In genomic region chr18:3412528-3412927, GRCh38 we compare ENCODE assay signal across 8 cellular contexts. TPM values are rescaled to one million over a fixed set of nuclear protein-coding genes. Genes with fewer than 3 reads are reported as not detected.
DNase-seq lines count a peak whose midpoint lies in the region; ATAC-seq and TF ChIP-seq lines count a peak whose summit lies in the region.
"Not testable (repeated sequence)": the region's sequence is repeated elsewhere in the genome, so short reads cannot be mapped to it uniquely, and the experiment has no call there.

No MANE protein-coding gene starts in this region.

- CTCF ChIA-PET in mammary epithelial cell (lab: Charles Lee; ENCODE audit: low non-redundant PET) = interaction anchor here (0.6 kb wide), 1 partner anchor 1475 kb away, joined by 3 read pairs; no protein-coding TSS in a partner anchor

- not testable (repeated sequence) for H3K4me3 ChIP-seq in mammary epithelial cell (replicated peaks in 1 of 3; ENCODE audit: insufficient read depth in 1 of 3, low read depth in 2 of 3, low read length in 3 of 3)
- peak overlapping the region in 2 of 4 donors; percentile 37 to 41 for H3K4me3 ChIP-seq in stomach

- intact Hi-C loops in mammary epithelial cell (cut with micrococcal nuclease); left colon (cut with DNase I, micrococcal nuclease); stomach (cut with DNase I; ENCODE audit: low total_unique reads): not testable (repeated sequence)

- 72% methylated on average over 9 of the region's 9 CpGs for WGBS in mammary epithelial cell (ENCODE audit: low coverage, missing lambda C conversion rate)
- WGBS in stomach, 5 donors = 37 to 67% (median 54%) methylated on average over 9 of the region's 9 CpGs

- H3K27ac ChIP-seq in mammary epithelial cell (ENCODE audit: insufficient read depth, low read depth, low read length) = not testable (repeated sequence)
- H3K27ac ChIP-seq in stomach = peak overlapping the region in 4 of 5 donors; percentile 48 to 75 (median 64)

- not testable (repeated sequence) for H3K9me3 Mint-ChIP-seq in activated T-cell treated with anti-CD3 and anti-CD28 coated beads, Interleukin-2, amount 50 U/mL, for 72 hours

- DNase-seq in DMS79 treated with DMSO at 0.1 percent for 48 hours (lab: John Stamatoyannopoulos, UW) (peak; percentile 85), LoVo (ENCODE audit: low spot score) (peak; percentile 34), T1000 (lab: John Stamatoyannopoulos, UW) (peak; percentile 11), mammary epithelial cell (peak; percentile 84), left colon (peak in 1 of 2 donors; percentile 35), stomach (peak; percentile 69)
- DNase-seq in activated T-cell treated with anti-CD3 and anti-CD28 coated beads, Interleukin-2, amount 50 U/mL, for 72 hours = peak; percentile 56 to 69
- peak; percentile 44 to 53 for DNase-seq in stimulated activated CD4-positive, alpha-beta T cell treated with anti-CD3 and anti-CD28 coated beads, Interleukin-15, amount 100 ng/mL, for 48 hours (ENCODE audit: low read depth in 2 of 2)

- H3K4me3 Mint-ChIP-seq in activated T-cell treated with anti-CD3 and anti-CD28 coated beads, Interleukin-2, amount 50 U/mL, for 72 hours = peak overlapping the region; percentile 77 to 81

- not testable (repeated sequence) for H2AFZ ChIP-seq in mammary epithelial cell (ENCODE audit: low read depth, low read length)

- TF ChIP-seq CTCF in mammary epithelial cell (conservative IDR thresholded peaks at IDR 0.05 in 1 of 2, IDR thresholded peaks at IDR 0.05 in 1 of 2; ENCODE audit: extremely low read depth in 1 of 2, insufficient read depth in 1 of 2, low read depth in 1 of 2, low read length in 2 of 2); stomach (IDR thresholded peaks at IDR 0.05): not testable (repeated sequence)

- not testable (repeated sequence) for TF ChIP-seq POLR2A in stomach (IDR thresholded peaks at IDR 0.05)

- not testable (repeated sequence) for H4K20me1 ChIP-seq in mammary epithelial cell (ENCODE audit: insufficient read depth, low read length)

- H3K36me3 ChIP-seq in mammary epithelial cell (ENCODE audit: insufficient read depth, low read length); stomach: not testable (repeated sequence)

- H3K27ac Mint-ChIP-seq in activated T-cell treated with anti-CD3 and anti-CD28 coated beads, Interleukin-2, amount 50 U/mL, for 72 hours = not testable (repeated sequence)

- not testable (repeated sequence) for H3K9ac ChIP-seq in mammary epithelial cell (ENCODE audit: insufficient read depth, low read length)

- H3K4me2 ChIP-seq in mammary epithelial cell (ENCODE audit: insufficient read depth, low read depth, low read length) = not testable (repeated sequence)

- in situ Hi-C loops in mammary epithelial cell (cut with MboI; ENCODE audit: low sequenced_read_pairs in 2 of 2) = not testable (repeated sequence)

- dilution Hi-C loops in mammary epithelial cell (cut with HindIII; ENCODE audit: low sequenced_read_pairs) = not testable (repeated sequence)

- H3K9me3 ChIP-seq in mammary epithelial cell (replicated peaks; ENCODE audit: insufficient read depth, low read length); stomach: not testable (repeated sequence)

- not testable (repeated sequence) for H3K79me2 ChIP-seq in mammary epithelial cell (ENCODE audit: insufficient read depth, low read length)

- ATAC-seq in activated T-cell treated with anti-CD3 and anti-CD28 coated beads, Interleukin-2, amount 50 U/mL, for 72 hours (replicated peaks in 1 of 2) = peak; percentile 98
- peak; percentile 73 for ATAC-seq in left colon

- H3K27me3 Mint-ChIP-seq in activated T-cell treated with anti-CD3 and anti-CD28 coated beads, Interleukin-2, amount 50 U/mL, for 72 hours (ENCODE audit: low read depth) = not testable (repeated sequence)

- not testable (repeated sequence) for H3K27me3 ChIP-seq in mammary epithelial cell (ENCODE audit: insufficient read depth, low read length)
- peaks cover 0 to 11% (median 0%) of the 10 kb centered on the region in 3 donors for H3K27me3 ChIP-seq in stomach

- BruUV-seq in mammary epithelial cell (replicated peaks; lab: Mats Ljungman, UMichigan) = not testable (repeated sequence)

- not testable (repeated sequence) for H3K4me1 ChIP-seq in mammary epithelial cell (ENCODE audit: insufficient read depth, low read length)
- peaks cover 0 to 16% (median 6%) of the 10 kb centered on the region in 4 donors for H3K4me1 ChIP-seq in stomach

- not testable (repeated sequence) for TF ChIP-seq EP300 in stomach (IDR thresholded peaks at IDR 0.05)

- not testable (repeated sequence) for H3K36me3 Mint-ChIP-seq in activated T-cell treated with anti-CD3 and anti-CD28 coated beads, Interleukin-2, amount 50 U/mL, for 72 hours (ENCODE audit: insufficient read depth in 2 of 2)

- H3K4me1 Mint-ChIP-seq in activated T-cell treated with anti-CD3 and anti-CD28 coated beads, Interleukin-2, amount 50 U/mL, for 72 hours (ENCODE audit: low read depth) = peaks cover 24% of the 10 kb centered on the region

RNA-seq across cellular contexts. Expression of gene TGIF1, which starts 37.4 kb away (rescaled TPM):
- total RNA-seq in activated T-cell treated with anti-CD3 and anti-CD28 coated beads, Interleukin-2, amount 50 U/mL, for 72 hours = 10 to 100 TPM; 60.0 to 70.0 TPM
- total RNA-seq in mammary epithelial cell (100 to 1,000 TPM; 153 to 189 TPM), left colon (10 to 100 TPM; 50.9 to 59.3 TPM), stomach (10 to 100 TPM; 18.7 to 87.6 (median 52.5) TPM)
- polyA plus RNA-seq in mammary epithelial cell (150 TPM), stomach (10 to 100 TPM; 51.5 to 65.3 (median 57.9) TPM)
- 58.8 TPM for polyA minus RNA-seq in mammary epithelial cell
